17 cellular contexts compared by ENCODE assay signal in the genomic region with DNA sequence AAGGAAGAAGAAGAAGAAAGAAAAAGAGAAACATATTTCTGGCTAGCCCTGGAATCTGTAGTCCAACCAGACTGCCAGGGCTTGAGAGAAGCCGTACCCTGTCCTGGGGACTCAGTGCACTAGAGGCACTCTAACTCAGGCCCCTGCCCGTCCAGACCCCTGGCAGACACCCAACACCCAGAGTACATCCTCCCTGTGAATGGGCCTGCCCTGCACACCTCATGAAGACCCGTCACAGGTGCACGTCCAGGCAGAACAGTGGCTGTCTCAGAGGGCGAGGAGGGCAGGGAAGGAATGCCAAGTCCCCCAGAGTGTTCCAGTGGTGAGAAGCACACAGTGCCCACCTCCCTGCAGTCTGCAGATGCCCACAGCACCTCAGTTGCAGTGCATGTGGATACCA. TPM values are rescaled to one million over a fixed set of nuclear protein-coding genes. Genes with fewer than 3 reads are reported as not detected.
DNase-seq lines count a peak whose midpoint lies in the region; ATAC-seq and TF ChIP-seq lines count a peak whose summit lies in the region.
"Had no signal": no experiment of that assay in that cellular context is flagged by ENCODE, and none has a peak within 500 bp of the region (broad histone marks: within the 10 kb centered on the region; RNA-seq: fewer than 3 reads in every experiment).

No MANE protein-coding gene starts in this region.

- no peaks in the 10 kb centered on the region for H3K27me3 ChIP-seq in left ventricle myocardium inferior (ENCODE audit: low read depth)
- H3K27me3 ChIP-seq in gastroesophageal sphincter = no peaks in the 10 kb centered on the region
- H3K27me3 ChIP-seq in skeletal muscle tissue (ENCODE audit: control insufficient read depth in 3 of 3, insufficient read depth in 3 of 3, low read length in 3 of 3) = no peaks in the 10 kb centered on the region
- H3K27me3 ChIP-seq in uterus = no peaks in the 10 kb centered on the region
- no peaks in the 10 kb centered on the region for H3K27me3 ChIP-seq in neural progenitor cell
- H3K27me3 ChIP-seq: Peyer's patch had no signal

- H3K4me3 Mint-ChIP-seq in neural progenitor cell = no peak overlapping the region

- H3K4me2 ChIP-seq in neural progenitor cell = no peak overlapping the region

- H3K4me1 ChIP-seq in left ventricle myocardium inferior (peaks cover 55% of the 10 kb centered on the region), gastroesophageal sphincter (peaks cover 0 to 37% (median 0%) of the 10 kb centered on the region in 3 donors), skeletal muscle tissue (ENCODE audit: control insufficient read depth in 3 of 3, insufficient read depth in 3 of 3, low read length in 3 of 3) (peaks cover 43 to 56% (median 53%) of the 10 kb centered on the region in 3 donors), uterus (peaks cover 0 to 11% of the 10 kb centered on the region in 2 donors), neural progenitor cell (no peaks in the 10 kb centered on the region)
- H3K4me1 ChIP-seq: Peyer's patch had no signal

- H3K9me3 ChIP-seq in left ventricle myocardium inferior (replicated peaks) (no peaks in the 10 kb centered on the region), gastroesophageal sphincter (no peaks in the 10 kb centered on the region), skeletal muscle tissue (ENCODE audit: control insufficient read depth in 3 of 3, low read length in 3 of 3) (no peaks in the 10 kb centered on the region), uterus (no peaks in the 10 kb centered on the region), neural progenitor cell (ENCODE audit: low read depth) (no peaks in the 10 kb centered on the region)
- H3K9me3 ChIP-seq: Peyer's patch had no signal

- H3K79me2 ChIP-seq in neural progenitor cell (ENCODE audit: low read depth) = no peaks in the 10 kb centered on the region

- no peak for TF ChIP-seq POLR2A in gastroesophageal sphincter (IDR thresholded peaks at IDR 0.05)
- TF ChIP-seq POLR2A in uterus (IDR thresholded peaks at IDR 0.05) = no peak

- H3K36me3 Mint-ChIP-seq in neural progenitor cell = peaks cover 2% of the 10 kb centered on the region

- H3K36me3 ChIP-seq in left ventricle myocardium inferior = peaks cover 11% of the 10 kb centered on the region
- H3K36me3 ChIP-seq in gastroesophageal sphincter = peaks cover 0 to 52% of the 10 kb centered on the region in 2 donors
- H3K36me3 ChIP-seq in skeletal muscle tissue (ENCODE audit: control insufficient read depth in 3 of 3, insufficient read depth in 3 of 3, low read length in 3 of 3) = peaks cover 18 to 24% (median 18%) of the 10 kb centered on the region in 3 donors
- no peaks in the 10 kb centered on the region for H3K36me3 ChIP-seq in uterus
- no peaks in the 10 kb centered on the region for H3K36me3 ChIP-seq in neural progenitor cell

- no peaks in the 10 kb centered on the region for H3K4me1 Mint-ChIP-seq in neural progenitor cell

- ATAC-seq in Right ventricle myocardium inferior = no peak
- no peak for ATAC-seq in gastroesophageal sphincter
- no peak for ATAC-seq in left lobe of liver

- no peak for DNase-seq in left ventricle myocardium inferior
- DNase-seq in Right ventricle myocardium inferior (ENCODE audit: missing footprints) = no peak
- no peak for DNase-seq in uterus
- DNase-seq in epidermal melanocyte (ENCODE audit: insufficient read length, low spot score) = no peak
- no peak for DNase-seq in neural progenitor cell (ENCODE audit: low spot score)
- DNase-seq in left lobe of liver (ENCODE audit: low spot score) = no peak
- DNase-seq: C1 segment of cervical spinal cord, DMS 273 treated with DMSO at 0.1 percent for 48 hours, Kasumi-1, MV-4-11, NCI-H1417 treated with DMSO at 0.1 percent for 48 hours, NCI-H2029, NCI-H2171 treated with DMSO at 0.1 percent for 48 hours, NCI-H510A treated with DMSO at 0.1 percent for 48 hours, Peyer's patch had no signal

- 60 to 76% methylated on average over 2 to 4 of the region's 5 CpGs for WGBS in gastroesophageal sphincter (ENCODE audit: low coverage in 1 of 2), 2 donors

- H3K27ac ChIP-seq in left ventricle myocardium inferior (replicated peaks) = peak overlapping the region; percentile 89
- H3K27ac ChIP-seq in gastroesophageal sphincter = peak overlapping the region in 3 of 4 donors; percentile 37 to 75 (median 68)
- peak overlapping the region; percentile 69 for H3K27ac ChIP-seq in skeletal muscle tissue (ENCODE audit: low read depth, low read length)
- peak overlapping the region; percentile 56 to 67 for H3K27ac ChIP-seq in uterus
- no peak overlapping the region for H3K27ac ChIP-seq in neural progenitor cell

- H2AFZ ChIP-seq in neural progenitor cell (replicated peaks) = no peak overlapping the region

- intact Hi-C loops in left ventricle myocardium inferior (cut with micrococcal nuclease) = no loop called here
- intact Hi-C loops in Right ventricle myocardium inferior (cut with DNase I) = no loop called here
- intact Hi-C loops in uterus (cut with DNase I; ENCODE audit: low total_unique reads) = no loop called here

- peaks cover 3% of the 10 kb centered on the region for H3K27me3 Mint-ChIP-seq in neural progenitor cell (ENCODE audit: insufficient read depth, low read depth)

- H3K4me3 ChIP-seq in left ventricle myocardium inferior = no peak overlapping the region
- H3K4me3 ChIP-seq in gastroesophageal sphincter = no peak overlapping the region
- H3K4me3 ChIP-seq in skeletal muscle tissue (ENCODE audit: low read length in 3 of 3) = no peak overlapping the region
- no peak overlapping the region for H3K4me3 ChIP-seq in uterus
- no peak overlapping the region for H3K4me3 ChIP-seq in neural progenitor cell
- H3K4me3 ChIP-seq: Peyer's patch had no signal

- no peak overlapping the region for H3K27ac Mint-ChIP-seq in neural progenitor cell

- H3K9ac ChIP-seq in skeletal muscle tissue (ENCODE audit: low read depth in 1 of 3, low read length in 3 of 3) (peak overlapping the region in 2 of 3 donors; percentile 7 to 45), neural progenitor cell (no peak overlapping the region)

- no peaks in the 10 kb centered on the region for H3K9me3 Mint-ChIP-seq in neural progenitor cell

- H3F3A ChIP-seq in neural progenitor cell (ENCODE audit: low read depth) = peaks cover 5% of the 10 kb centered on the region

- H4K20me1 ChIP-seq in neural progenitor cell (ENCODE audit: low read depth) = peaks cover 16% of the 10 kb centered on the region

- no peak for TF ChIP-seq CTCF in left ventricle myocardium inferior (IDR thresholded peaks at IDR 0.05; ENCODE audit: borderline replicate concordance)
- TF ChIP-seq CTCF in gastroesophageal sphincter (IDR thresholded peaks at IDR 0.05) = no peak
- no peak for TF ChIP-seq CTCF in uterus (IDR thresholded peaks at IDR 0.05)
- no peak for TF ChIP-seq CTCF in neural progenitor cell (IDR thresholded peaks at IDR 0.05)

- TF ChIP-seq EP300 in gastroesophageal sphincter (IDR thresholded peaks at IDR 0.05) = no peak

RNA-seq across cellular contexts. Expression of a gene that starts 23.0 kb away (rescaled TPM):
- total RNA-seq in left ventricle myocardium inferior = 44.5 TPM
- 37.2 TPM for total RNA-seq in Right ventricle myocardium inferior
- 100 to 1,000 TPM in 2 of 4 donors, 10 to 100 TPM in 2; 57.4 to 114 (median 92.4) TPM for total RNA-seq in gastroesophageal sphincter
- 72.0 TPM for total RNA-seq in skeletal muscle tissue
- 100 to 1,000 TPM in 1 of 4 donors, 10 to 100 TPM in 3; 35.7 to 305 (median 63.7) TPM for total RNA-seq in uterus
- total RNA-seq in neural progenitor cell (ENCODE audit: low replicate concordance) = 21.2 and 63.4 TPM in 2 replicates
- total RNA-seq in left lobe of liver = 28.0 TPM

RNA-seq across cellular contexts. Expression of a gene that starts 28.6 kb away (rescaled TPM):
- total RNA-seq in left ventricle myocardium inferior (24.4 TPM), Right ventricle myocardium inferior (24.5 TPM), gastroesophageal sphincter (10 to 100 TPM; 21.0 to 52.3 (median 33.0) TPM), skeletal muscle tissue (19.8 TPM), uterus (10 to 100 TPM; 14.7 to 79.0 (median 31.1) TPM), neural progenitor cell (ENCODE audit: low replicate concordance) (11.0 and 24.4 TPM in 2 replicates), left lobe of liver (5.8 TPM)

RNA-seq across cellular contexts. Expression of a gene that starts 37.5 kb away (rescaled TPM):
- 18.4 TPM for total RNA-seq in left ventricle myocardium inferior
- 18.5 TPM for total RNA-seq in Right ventricle myocardium inferior
- total RNA-seq in gastroesophageal sphincter = 10 to 100 TPM in 3 of 4 donors, 1 to 10 TPM in 1; 6.5 to 15.7 (median 13.9) TPM
- 12.5 TPM for total RNA-seq in skeletal muscle tissue
- total RNA-seq in uterus = 10 to 100 TPM; 13.9 to 34.8 (median 18.7) TPM
- 7.6 and 14.8 TPM in 2 replicates for total RNA-seq in neural progenitor cell (ENCODE audit: low replicate concordance)
- total RNA-seq in left lobe of liver = 14.9 TPM

RNA-seq across cellular contexts. Expression of a gene that starts 47.4 kb away (rescaled TPM):
- total RNA-seq in left ventricle myocardium inferior = 71.2 TPM
- total RNA-seq in Right ventricle myocardium inferior = 80.7 TPM
- 10 to 100 TPM; 25.6 to 34.4 (median 28.5) TPM for total RNA-seq in gastroesophageal sphincter
- total RNA-seq in skeletal muscle tissue = 16.2 TPM
- 10 to 100 TPM in 3 of 4 donors, 1 to 10 TPM in 1; 8.0 to 38.4 (median 21.6) TPM for total RNA-seq in uterus
- 43.6 and 49.8 TPM in 2 replicates for total RNA-seq in neural progenitor cell (ENCODE audit: low replicate concordance)
- 16.0 TPM for total RNA-seq in left lobe of liver

RNA-seq across cellular contexts. Expression of a gene that starts 47.6 kb away (rescaled TPM):
- total RNA-seq in left ventricle myocardium inferior (11.7 TPM), Right ventricle myocardium inferior (11.3 TPM), gastroesophageal sphincter (1 to 10 TPM; 2.6 to 5.1 (median 4.5) TPM), skeletal muscle tissue (4.2 TPM), uterus (10 to 100 TPM in 1 of 4 donors, 1 to 10 TPM in 2, under 1 TPM in 1; 0.51 to 12.3 (median 4.0) TPM), neural progenitor cell (ENCODE audit: low replicate concordance) (9.2 and 11.0 TPM in 2 replicates), left lobe of liver (5.1 TPM)
